Comparison of ENCODE assay signal across 7 cellular contexts in genomic region chr16:78048319-78048718, GRCh38. TPM values are rescaled to one million over a fixed set of nuclear protein-coding genes. Genes with fewer than 3 reads are reported as not detected.
"Had no signal": no experiment of that assay in that cellular context is flagged by ENCODE, and none has a peak within 500 bp of the region (broad histone marks: within the 10 kb centered on the region; RNA-seq: fewer than 3 reads in every experiment).

No MANE protein-coding gene starts in this region.

- H3K27ac ChIP-seq: HL-60 had no signal

- DNase-seq: IMR-90, KBM-7, KG1 had no signal

- ATAC-seq: HepG2, K562 had no signal

- H3K4me3 ChIP-seq: K562 had no signal

RNA-seq across cellular contexts. Expression of gene CLEC3A, which starts 26.0 kb away (rescaled TPM):
- polyA plus RNA-seq: HepG2, IgD-negative memory B cell, IMR-90, K562 had no signal
